In the genomic region with DNA sequence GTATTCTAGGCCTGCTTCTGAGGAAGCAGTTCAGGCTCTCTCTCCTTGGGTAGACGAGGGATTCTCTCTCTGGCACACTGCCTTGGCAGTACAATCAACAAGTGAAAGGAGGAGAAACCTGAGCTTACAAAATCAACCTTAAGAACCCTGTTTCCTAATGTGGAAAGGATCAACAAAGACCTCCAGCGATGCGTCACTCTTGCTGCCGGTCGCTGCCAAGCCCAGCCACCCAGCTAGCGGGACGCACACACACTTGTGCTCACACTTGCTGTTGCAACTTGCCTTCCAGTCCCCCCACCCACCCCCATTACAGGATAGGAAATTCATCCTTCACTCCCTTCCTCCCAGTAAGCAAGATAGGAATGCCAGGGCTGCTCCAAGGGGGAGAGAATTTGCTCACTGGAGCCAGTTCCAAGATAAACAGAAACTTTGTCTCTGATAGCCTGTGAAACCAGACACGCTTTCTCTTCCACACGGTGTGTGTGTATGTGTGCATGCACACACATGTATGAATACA, we compare ENCODE assay signal across 12 cellular contexts.
DNase-seq lines count a peak whose midpoint lies in the region; TF ChIP-seq lines count a peak whose summit lies in the region.
"Had no signal": no experiment of that assay in that cellular context is flagged by ENCODE, and none has a peak within 500 bp of the region (broad histone marks: within the 10 kb centered on the region; RNA-seq: fewer than 3 reads in every experiment).

No MANE protein-coding gene starts in this region.

- DNase-seq in LNCaP clone FGC (ENCODE audit: low read depth) = peak; percentile 4
- DNase-seq in astrocyte of the cerebellum (ENCODE audit: low read depth) = peak; percentile 39
- DNase-seq in kidney tubule cell (ENCODE audit: low spot score) = peak; percentile 48
- peak; percentile 18 for DNase-seq in stomach
- no peak for DNase-seq in stimulated activated CD4-positive, alpha-beta T cell treated with anti-CD3 and anti-CD28 coated beads, Interleukin-4, amount 100 ng/mL, for 4 hours
- DNase-seq in stimulated activated CD4-positive, alpha-beta T cell treated with anti-CD3 and anti-CD28 coated beads, Interleukin-4, amount 100 ng/mL, for 24 hours = no peak
- no peak for DNase-seq in RKO (ENCODE audit: low spot score)
- DNase-seq: activated CD4-positive, CD25-positive, alpha-beta regulatory T cell treated with anti-CD3 and anti-CD28 coated beads, Interleukin-2, amount 50 U/mL, for 72 hours; body of pancreas; CD4-positive, alpha-beta memory T cell; T-cell had no signal

- no peak for TF ChIP-seq POLR2A in stomach (IDR thresholded peaks at IDR 0.05)

- no peak overlapping the region for H3K4me3 ChIP-seq in LNCaP clone FGC (ENCODE audit: low read depth, low read length)
- no peak overlapping the region for H3K4me3 ChIP-seq in astrocyte of the cerebellum (ENCODE audit: low read depth, low read length)
- no peak overlapping the region for H3K4me3 ChIP-seq in stomach
- H3K4me3 ChIP-seq: body of pancreas, suprapubic skin had no signal

- 19 to 39% (median 25%) methylated on average over 9 of the region's 9 CpGs for WGBS in stomach, 5 donors

- intact Hi-C loops in stomach (cut with DNase I; ENCODE audit: low total_unique reads) = no loop called here

- H3K9me3 ChIP-seq in stomach = no peaks in the 10 kb centered on the region
- H3K9me3 ChIP-seq: body of pancreas, suprapubic skin had no signal

- no peak for TF ChIP-seq EP300 in stomach (IDR thresholded peaks at IDR 0.05)

- TF ChIP-seq CTCF in LNCaP clone FGC (IDR thresholded peaks at IDR 0.05; ENCODE audit: control insufficient read depth, extremely low read depth, insufficient read depth) (no peak), astrocyte of the cerebellum (IDR thresholded peaks at IDR 0.05; ENCODE audit: low read depth, low read length, missing control alignments) (no peak), stomach (IDR thresholded peaks at IDR 0.05) (no peak)

- H3K36me3 ChIP-seq in stomach = no peaks in the 10 kb centered on the region
- H3K36me3 ChIP-seq: suprapubic skin had no signal

- in situ Hi-C loops in astrocyte of the cerebellum (cut with HindIII; ENCODE audit: low sequenced_read_pairs) = no loop called here

- no peak overlapping the region for H3K27ac ChIP-seq in stomach
- H3K27ac ChIP-seq: body of pancreas, suprapubic skin had no signal

- H3K4me1 ChIP-seq in stomach = peaks cover 0 to 6% (median 0%) of the 10 kb centered on the region in 4 donors
- H3K4me1 ChIP-seq: suprapubic skin had no signal

- no peaks in the 10 kb centered on the region for H3K27me3 ChIP-seq in stomach
- H3K27me3 ChIP-seq: body of pancreas, suprapubic skin had no signal

Comparison
In these comparisons a context has a peak if more than half of its experiments do, and no peak if none do; other contexts are left out.
1. DNase-seq: peak in LNCaP clone FGC (single experiment), astrocyte of the cerebellum (single experiment), kidney tubule cell (single experiment) and stomach (single experiment); none in stimulated activated CD4-positive, alpha-beta T cell treated with anti-CD3 and anti-CD28 coated beads, Interleukin-4, amount 100 ng/mL, for 4 hours (0 of 2), stimulated activated CD4-positive, alpha-beta T cell treated with anti-CD3 and anti-CD28 coated beads, Interleukin-4, amount 100 ng/mL, for 24 hours (single experiment) and RKO (single experiment).